ENCODE assay signal across 9 cellular contexts in the genomic region with DNA sequence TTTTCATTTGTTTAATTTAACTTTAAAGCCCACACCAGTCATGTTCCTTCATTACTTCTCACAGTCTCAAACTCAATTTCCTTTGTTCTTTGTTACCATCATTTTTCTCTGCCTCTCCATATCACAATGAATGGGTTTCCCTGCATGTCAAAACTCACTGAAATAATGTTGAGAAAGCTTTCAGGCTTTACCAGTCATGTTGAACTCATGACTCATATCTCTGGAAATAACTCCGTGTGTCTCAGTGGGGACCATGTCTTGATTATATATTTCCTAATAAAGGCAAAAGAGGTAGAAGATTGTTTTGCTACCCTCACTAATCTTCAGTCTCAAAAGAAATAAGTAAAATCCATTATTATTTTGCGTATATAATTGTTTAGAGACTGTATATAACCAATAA.
DNase-seq lines count a peak whose midpoint lies in the region; ATAC-seq and TF ChIP-seq lines count a peak whose summit lies in the region.
"Had no signal": no experiment of that assay in that cellular context is flagged by ENCODE, and none has a peak within 500 bp of the region (broad histone marks: within the 10 kb centered on the region; RNA-seq: fewer than 3 reads in every experiment).

No MANE protein-coding gene starts in this region.

- TF ChIP-seq CTCF in fibroblast of villous mesenchyme (IDR thresholded peaks at IDR 0.05; ENCODE audit: insufficient read depth, low read depth, low read length) (no peak), sigmoid colon (IDR thresholded peaks at IDR 0.05) (no peak)

- intact Hi-C loops in sigmoid colon (cut with DNase I) = no loop called here

- DNase-seq in GM04503 (ENCODE audit: low read depth) (peak; percentile 30), amniotic stem cell (lab: John Stamatoyannopoulos, UW) (peak; percentile 60), fibroblast of villous mesenchyme (ENCODE audit: low read depth) (peak; percentile 44), sigmoid colon (no peak), inferior parietal cortex (ENCODE audit: extremely low spot score) (no peak), NCI-H524 treated with DMSO at 0.1 percent for 48 hours (lab: John Stamatoyannopoulos, UW) (no peak)
- DNase-seq: CD8-positive, alpha-beta memory T cell had no signal

- no peaks in the 10 kb centered on the region for H3K27me3 ChIP-seq in sigmoid colon

- no peak for ATAC-seq in HG03460 (IDR thresholded peaks at IDR 0.05; ENCODE audit: unreplicated experiment)
- no peak for ATAC-seq in GM21786 (IDR thresholded peaks at IDR 0.05; ENCODE audit: unreplicated experiment)

- H3K4me3 ChIP-seq in fibroblast of villous mesenchyme (ENCODE audit: low read depth, low read length) (no peak overlapping the region), sigmoid colon (no peak overlapping the region)

- H3K4me1 ChIP-seq in sigmoid colon = peaks cover 0 to 37% (median 26%) of the 10 kb centered on the region in 4 donors

- peak overlapping the region in 3 of 4 donors; percentile 42 to 69 (median 58) for H3K27ac ChIP-seq in sigmoid colon

- H3K9me3 ChIP-seq in sigmoid colon = no peaks in the 10 kb centered on the region

- WGBS in sigmoid colon, 2 donors = 67 to 69% methylated on average over 2 of the region's 2 CpGs

- TF ChIP-seq EP300 in sigmoid colon (IDR thresholded peaks at IDR 0.05) = no peak

- TF ChIP-seq POLR2A in sigmoid colon (IDR thresholded peaks at IDR 0.05) = no peak

- H3K36me3 ChIP-seq in sigmoid colon = no peaks in the 10 kb centered on the region

Comparison
In these comparisons a context has a peak if more than half of its experiments do, and no peak if none do; other contexts are left out.
1. DNase-seq: peak in GM04503 (single experiment), amniotic stem cell (single experiment) and fibroblast of villous mesenchyme (single experiment); none in sigmoid colon (single experiment), inferior parietal cortex (single experiment) and NCI-H524 treated with DMSO at 0.1 percent for 48 hours (single experiment).